ENCODE assay signal across 1 cellular context in the genomic region with DNA sequence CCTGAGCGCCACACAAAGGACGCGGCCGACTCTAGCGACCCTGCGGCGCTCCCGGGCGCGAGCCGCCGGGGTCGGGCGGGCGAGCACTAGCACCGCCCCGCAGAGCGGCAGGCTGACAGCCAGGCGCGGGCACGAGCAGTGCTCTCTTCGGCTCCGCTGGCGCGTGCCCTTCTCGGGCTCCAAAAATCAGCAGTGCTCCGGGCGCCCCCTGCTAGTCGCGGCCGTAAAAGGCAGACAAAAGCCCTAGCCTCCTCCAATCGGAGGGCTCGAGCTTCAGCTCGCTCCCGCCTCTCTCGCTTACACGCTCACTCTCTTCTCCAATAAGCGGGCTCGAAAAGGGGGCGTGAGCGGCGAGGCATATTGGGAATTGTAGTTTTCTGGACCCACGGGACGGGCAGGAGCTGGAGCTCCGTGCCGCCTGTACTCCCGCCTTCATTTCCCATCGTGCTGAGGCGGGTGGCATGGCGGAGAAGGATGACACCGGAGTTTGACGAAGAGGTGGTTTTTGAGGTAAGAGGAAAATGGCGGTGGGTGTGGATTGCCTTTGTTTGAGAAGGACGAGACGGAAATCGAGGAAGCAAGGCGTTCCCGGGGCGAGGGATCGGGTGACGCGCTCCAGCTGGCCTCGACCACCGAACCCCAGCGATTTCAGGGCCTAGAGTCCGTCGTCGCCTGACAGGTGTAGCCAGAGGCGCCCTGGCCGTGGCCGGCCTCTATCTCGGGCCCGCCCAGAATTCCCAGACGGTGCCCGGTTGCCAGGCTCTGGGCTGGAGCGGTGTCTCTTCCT.
TF ChIP-seq lines count a peak whose summit lies in the region.

A gene (minus strand): TSS at position 91 of the 787 bp plus-strand sequence. CDS start 227 bp downstream, outside the sequence.
A gene with protein sequence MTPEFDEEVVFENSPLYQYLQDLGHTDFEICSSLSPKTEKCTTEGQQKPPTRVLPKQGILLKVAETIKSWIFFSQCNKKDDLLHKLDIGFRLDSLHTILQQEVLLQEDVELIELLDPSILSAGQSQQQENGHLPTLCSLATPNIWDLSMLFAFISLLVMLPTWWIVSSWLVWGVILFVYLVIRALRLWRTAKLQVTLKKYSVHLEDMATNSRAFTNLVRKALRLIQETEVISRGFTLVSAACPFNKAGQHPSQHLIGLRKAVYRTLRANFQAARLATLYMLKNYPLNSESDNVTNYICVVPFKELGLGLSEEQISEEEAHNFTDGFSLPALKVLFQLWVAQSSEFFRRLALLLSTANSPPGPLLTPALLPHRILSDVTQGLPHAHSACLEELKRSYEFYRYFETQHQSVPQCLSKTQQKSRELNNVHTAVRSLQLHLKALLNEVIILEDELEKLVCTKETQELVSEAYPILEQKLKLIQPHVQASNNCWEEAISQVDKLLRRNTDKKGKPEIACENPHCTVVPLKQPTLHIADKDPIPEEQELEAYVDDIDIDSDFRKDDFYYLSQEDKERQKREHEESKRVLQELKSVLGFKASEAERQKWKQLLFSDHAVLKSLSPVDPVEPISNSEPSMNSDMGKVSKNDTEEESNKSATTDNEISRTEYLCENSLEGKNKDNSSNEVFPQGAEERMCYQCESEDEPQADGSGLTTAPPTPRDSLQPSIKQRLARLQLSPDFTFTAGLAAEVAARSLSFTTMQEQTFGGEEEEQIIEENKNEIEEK (plus strand): TSS at position 431 of the 787 bp plus-strand sequence. CDS start 44 bp downstream, at position 475.

TF ChIP-seq in liver, 16 proteins besides CTCF, POLR2A, EP300 and RAD21 (continued from another document):
- TF ChIP-seq, protein P1, sequence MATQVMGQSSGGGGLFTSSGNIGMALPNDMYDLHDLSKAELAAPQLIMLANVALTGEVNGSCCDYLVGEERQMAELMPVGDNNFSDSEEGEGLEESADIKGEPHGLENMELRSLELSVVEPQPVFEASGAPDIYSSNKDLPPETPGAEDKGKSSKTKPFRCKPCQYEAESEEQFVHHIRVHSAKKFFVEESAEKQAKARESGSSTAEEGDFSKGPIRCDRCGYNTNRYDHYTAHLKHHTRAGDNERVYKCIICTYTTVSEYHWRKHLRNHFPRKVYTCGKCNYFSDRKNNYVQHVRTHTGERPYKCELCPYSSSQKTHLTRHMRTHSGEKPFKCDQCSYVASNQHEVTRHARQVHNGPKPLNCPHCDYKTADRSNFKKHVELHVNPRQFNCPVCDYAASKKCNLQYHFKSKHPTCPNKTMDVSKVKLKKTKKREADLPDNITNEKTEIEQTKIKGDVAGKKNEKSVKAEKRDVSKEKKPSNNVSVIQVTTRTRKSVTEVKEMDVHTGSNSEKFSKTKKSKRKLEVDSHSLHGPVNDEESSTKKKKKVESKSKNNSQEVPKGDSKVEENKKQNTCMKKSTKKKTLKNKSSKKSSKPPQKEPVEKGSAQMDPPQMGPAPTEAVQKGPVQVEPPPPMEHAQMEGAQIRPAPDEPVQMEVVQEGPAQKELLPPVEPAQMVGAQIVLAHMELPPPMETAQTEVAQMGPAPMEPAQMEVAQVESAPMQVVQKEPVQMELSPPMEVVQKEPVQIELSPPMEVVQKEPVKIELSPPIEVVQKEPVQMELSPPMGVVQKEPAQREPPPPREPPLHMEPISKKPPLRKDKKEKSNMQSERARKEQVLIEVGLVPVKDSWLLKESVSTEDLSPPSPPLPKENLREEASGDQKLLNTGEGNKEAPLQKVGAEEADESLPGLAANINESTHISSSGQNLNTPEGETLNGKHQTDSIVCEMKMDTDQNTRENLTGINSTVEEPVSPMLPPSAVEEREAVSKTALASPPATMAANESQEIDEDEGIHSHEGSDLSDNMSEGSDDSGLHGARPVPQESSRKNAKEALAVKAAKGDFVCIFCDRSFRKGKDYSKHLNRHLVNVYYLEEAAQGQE (IDR thresholded peaks at IDR 0.05), result peak; percentile 86
- TF ChIP-seq TAF1 (conservative IDR thresholded peaks at IDR 0.05), result peak; percentile 92
- TF ChIP-seq, protein P2, sequence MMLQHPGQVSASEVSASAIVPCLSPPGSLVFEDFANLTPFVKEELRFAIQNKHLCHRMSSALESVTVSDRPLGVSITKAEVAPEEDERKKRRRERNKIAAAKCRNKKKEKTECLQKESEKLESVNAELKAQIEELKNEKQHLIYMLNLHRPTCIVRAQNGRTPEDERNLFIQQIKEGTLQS (IDR thresholded peaks at IDR 0.05), result peak; percentile 6
- peak; percentile 18 for TF ChIP-seq HNF4G (IDR thresholded peaks at IDR 0.05)
- peak in 1 of 2 donors; percentile 20 for TF ChIP-seq GABPA (IDR thresholded peaks at IDR 0.05 in 1 of 2, conservative IDR thresholded peaks at IDR 0.05 in 1 of 2)
- peak; percentile 96 for TF ChIP-seq YY1 (IDR thresholded peaks at IDR 0.05)
- peak; percentile 95 for TF ChIP-seq SP1 (IDR thresholded peaks at IDR 0.05)
- TF ChIP-seq, protein P3, sequence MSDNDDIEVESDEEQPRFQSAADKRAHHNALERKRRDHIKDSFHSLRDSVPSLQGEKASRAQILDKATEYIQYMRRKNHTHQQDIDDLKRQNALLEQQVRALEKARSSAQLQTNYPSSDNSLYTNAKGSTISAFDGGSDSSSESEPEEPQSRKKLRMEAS (IDR thresholded peaks at IDR 0.05), result peak; percentile 73
- peak in 1 of 2 donors; percentile 3 for TF ChIP-seq EGR1 (IDR thresholded peaks at IDR 0.05; ENCODE audit: low read depth in 2 of 2)
- TF ChIP-seq, protein P4, sequence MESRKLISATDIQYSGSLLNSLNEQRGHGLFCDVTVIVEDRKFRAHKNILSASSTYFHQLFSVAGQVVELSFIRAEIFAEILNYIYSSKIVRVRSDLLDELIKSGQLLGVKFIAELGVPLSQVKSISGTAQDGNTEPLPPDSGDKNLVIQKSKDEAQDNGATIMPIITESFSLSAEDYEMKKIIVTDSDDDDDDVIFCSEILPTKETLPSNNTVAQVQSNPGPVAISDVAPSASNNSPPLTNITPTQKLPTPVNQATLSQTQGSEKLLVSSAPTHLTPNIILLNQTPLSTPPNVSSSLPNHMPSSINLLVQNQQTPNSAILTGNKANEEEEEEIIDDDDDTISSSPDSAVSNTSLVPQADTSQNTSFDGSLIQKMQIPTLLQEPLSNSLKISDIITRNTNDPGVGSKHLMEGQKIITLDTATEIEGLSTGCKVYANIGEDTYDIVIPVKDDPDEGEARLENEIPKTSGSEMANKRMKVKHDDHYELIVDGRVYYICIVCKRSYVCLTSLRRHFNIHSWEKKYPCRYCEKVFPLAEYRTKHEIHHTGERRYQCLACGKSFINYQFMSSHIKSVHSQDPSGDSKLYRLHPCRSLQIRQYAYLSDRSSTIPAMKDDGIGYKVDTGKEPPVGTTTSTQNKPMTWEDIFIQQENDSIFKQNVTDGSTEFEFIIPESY (IDR thresholded peaks at IDR 0.05), result no peak
- peak; percentile 10 to 12 for TF ChIP-seq HNF4A (conservative IDR thresholded peaks at IDR 0.05)
- no peak for TF ChIP-seq FOXA2 (IDR thresholded peaks at IDR 0.05)
- TF ChIP-seq FOXA1 (IDR thresholded peaks at IDR 0.05), result no peak
- TF ChIP-seq JUND (IDR thresholded peaks at IDR 0.05), result no peak
- TF ChIP-seq NR2F2 (IDR thresholded peaks at IDR 0.05), result peak; percentile 9
TF ChIP-seq in liver: peak in this region for 12.
